Comparison of ENCODE assay signal across 18 cellular contexts in the genomic region with DNA sequence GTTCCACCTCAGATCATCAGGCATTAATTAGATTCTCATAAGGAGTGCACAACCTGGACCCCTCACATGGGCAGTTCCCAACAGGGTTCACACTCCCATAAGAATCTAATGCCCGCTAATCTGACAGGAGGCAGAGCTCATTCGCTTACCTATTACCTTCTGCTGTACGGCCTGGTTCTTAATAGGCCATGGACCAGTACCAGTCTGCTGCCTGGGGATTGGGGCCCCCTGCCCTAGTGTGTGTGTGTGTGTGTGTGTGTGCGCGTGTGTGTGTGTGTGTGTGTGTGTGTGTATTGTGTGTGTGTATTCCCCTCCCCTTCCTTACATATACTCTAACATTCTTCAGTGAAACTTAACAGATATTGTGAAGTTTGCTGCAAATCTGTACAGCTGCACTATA.
"Had no signal": no experiment of that assay in that cellular context is flagged by ENCODE, and none has a peak within 500 bp of the region (broad histone marks: within the 10 kb centered on the region; RNA-seq: fewer than 3 reads in every experiment).

No MANE protein-coding gene starts in this region.

- DNase-seq: activated CD4-positive, alpha-beta T cell treated with anti-CD3 and anti-CD28 coated beads for 1 hour; activated CD4-positive, alpha-beta T cell treated with anti-CD3 and anti-CD28 coated beads, Interleukin-2, amount 50 U/mL, for 48 hours; activated naive CD4-positive, alpha-beta T cell treated with anti-CD3 and anti-CD28 coated beads for 36 hours; activated T-cell treated with anti-CD3 and anti-CD28 coated beads, Interleukin-2, amount 50 U/mL, for 1 hour; dorsolateral prefrontal cortex; erythroblast; gastrocnemius medialis; heart right ventricle; mammary epithelial cell; mucosa of descending colon; naive thymus-derived CD8-positive, alpha-beta T cell; T-helper 1 cell; T1000 had no signal

- H3K4me3 Mint-ChIP-seq: activated naive CD4-positive, alpha-beta T cell treated with anti-CD3 and anti-CD28 coated beads for 36 hours; naive thymus-derived CD8-positive, alpha-beta T cell had no signal

- H3K36me3 ChIP-seq: cardiac muscle cell, gastrocnemius medialis, heart right ventricle, thoracic aorta had no signal

- ATAC-seq: naive thymus-derived CD8-positive, alpha-beta T cell; sciatic nerve had no signal

- H3K27me3 Mint-ChIP-seq: naive thymus-derived CD8-positive, alpha-beta T cell had no signal

- H3K27me3 ChIP-seq: cardiac muscle cell, dorsolateral prefrontal cortex, gastrocnemius medialis, heart right ventricle had no signal

- FAIRE-seq: astrocyte had no signal

- H3K36me3 Mint-ChIP-seq: naive thymus-derived CD8-positive, alpha-beta T cell had no signal

- H3K27ac Mint-ChIP-seq: activated naive CD4-positive, alpha-beta T cell treated with anti-CD3 and anti-CD28 coated beads for 36 hours; activated T-helper 2 cell treated with anti-CD3 and anti-CD28 coated beads, Interferon-gamma antibody, Interleukin-2, Interleukin-4, amounts not matched to agents 10 μg/mL and 5 μg/mL and 100 μg/mL, durations not matched to agents 14 hours and 24 hours and 36 hours had no signal

- H3K27ac ChIP-seq: cardiac muscle cell, dorsolateral prefrontal cortex, thoracic aorta had no signal

- H3K4me3 ChIP-seq: cardiac muscle cell, dorsolateral prefrontal cortex, gastrocnemius medialis, heart right ventricle, mucosa of descending colon, thoracic aorta had no signal

- H3K9me3 ChIP-seq: gastrocnemius medialis, heart right ventricle, mucosa of descending colon, thoracic aorta had no signal

- H3K9me3 Mint-ChIP-seq: activated naive CD4-positive, alpha-beta T cell treated with anti-CD3 and anti-CD28 coated beads for 36 hours; activated T-helper 2 cell treated with anti-CD3 and anti-CD28 coated beads, Interferon-gamma antibody, Interleukin-2, Interleukin-4, amounts not matched to agents 10 μg/mL and 5 μg/mL and 100 μg/mL, durations not matched to agents 14 hours and 24 hours and 36 hours; naive thymus-derived CD8-positive, alpha-beta T cell had no signal
